Comparison of ENCODE assay signal across 1 cellular context in the genomic region with DNA sequence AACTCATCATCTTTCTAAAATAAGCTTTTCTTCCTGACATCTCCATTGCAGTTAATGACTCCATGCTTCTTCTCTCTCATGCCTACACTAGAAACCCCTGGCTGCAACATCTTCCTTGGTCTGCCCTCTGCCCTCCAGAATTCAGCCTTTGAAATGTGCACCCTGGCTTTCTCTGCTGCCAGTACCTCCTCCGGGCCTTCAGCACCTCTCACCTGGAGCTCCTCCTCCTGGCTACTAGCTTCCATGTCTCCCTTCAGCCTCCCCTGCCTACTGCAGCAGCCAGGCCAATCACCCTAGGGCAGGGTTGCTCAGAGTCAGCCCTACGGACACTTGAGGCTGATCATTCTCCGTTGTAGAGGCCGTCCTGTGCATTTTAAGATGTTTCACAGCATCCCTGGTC.
TF ChIP-seq lines count a peak whose summit lies in the region.

No MANE protein-coding gene starts in this region.

TF ChIP-seq in GM23338, 12 proteins besides CTCF, POLR2A, EP300 and RAD21 (continued from another document):
- TF ChIP-seq, protein P1, sequence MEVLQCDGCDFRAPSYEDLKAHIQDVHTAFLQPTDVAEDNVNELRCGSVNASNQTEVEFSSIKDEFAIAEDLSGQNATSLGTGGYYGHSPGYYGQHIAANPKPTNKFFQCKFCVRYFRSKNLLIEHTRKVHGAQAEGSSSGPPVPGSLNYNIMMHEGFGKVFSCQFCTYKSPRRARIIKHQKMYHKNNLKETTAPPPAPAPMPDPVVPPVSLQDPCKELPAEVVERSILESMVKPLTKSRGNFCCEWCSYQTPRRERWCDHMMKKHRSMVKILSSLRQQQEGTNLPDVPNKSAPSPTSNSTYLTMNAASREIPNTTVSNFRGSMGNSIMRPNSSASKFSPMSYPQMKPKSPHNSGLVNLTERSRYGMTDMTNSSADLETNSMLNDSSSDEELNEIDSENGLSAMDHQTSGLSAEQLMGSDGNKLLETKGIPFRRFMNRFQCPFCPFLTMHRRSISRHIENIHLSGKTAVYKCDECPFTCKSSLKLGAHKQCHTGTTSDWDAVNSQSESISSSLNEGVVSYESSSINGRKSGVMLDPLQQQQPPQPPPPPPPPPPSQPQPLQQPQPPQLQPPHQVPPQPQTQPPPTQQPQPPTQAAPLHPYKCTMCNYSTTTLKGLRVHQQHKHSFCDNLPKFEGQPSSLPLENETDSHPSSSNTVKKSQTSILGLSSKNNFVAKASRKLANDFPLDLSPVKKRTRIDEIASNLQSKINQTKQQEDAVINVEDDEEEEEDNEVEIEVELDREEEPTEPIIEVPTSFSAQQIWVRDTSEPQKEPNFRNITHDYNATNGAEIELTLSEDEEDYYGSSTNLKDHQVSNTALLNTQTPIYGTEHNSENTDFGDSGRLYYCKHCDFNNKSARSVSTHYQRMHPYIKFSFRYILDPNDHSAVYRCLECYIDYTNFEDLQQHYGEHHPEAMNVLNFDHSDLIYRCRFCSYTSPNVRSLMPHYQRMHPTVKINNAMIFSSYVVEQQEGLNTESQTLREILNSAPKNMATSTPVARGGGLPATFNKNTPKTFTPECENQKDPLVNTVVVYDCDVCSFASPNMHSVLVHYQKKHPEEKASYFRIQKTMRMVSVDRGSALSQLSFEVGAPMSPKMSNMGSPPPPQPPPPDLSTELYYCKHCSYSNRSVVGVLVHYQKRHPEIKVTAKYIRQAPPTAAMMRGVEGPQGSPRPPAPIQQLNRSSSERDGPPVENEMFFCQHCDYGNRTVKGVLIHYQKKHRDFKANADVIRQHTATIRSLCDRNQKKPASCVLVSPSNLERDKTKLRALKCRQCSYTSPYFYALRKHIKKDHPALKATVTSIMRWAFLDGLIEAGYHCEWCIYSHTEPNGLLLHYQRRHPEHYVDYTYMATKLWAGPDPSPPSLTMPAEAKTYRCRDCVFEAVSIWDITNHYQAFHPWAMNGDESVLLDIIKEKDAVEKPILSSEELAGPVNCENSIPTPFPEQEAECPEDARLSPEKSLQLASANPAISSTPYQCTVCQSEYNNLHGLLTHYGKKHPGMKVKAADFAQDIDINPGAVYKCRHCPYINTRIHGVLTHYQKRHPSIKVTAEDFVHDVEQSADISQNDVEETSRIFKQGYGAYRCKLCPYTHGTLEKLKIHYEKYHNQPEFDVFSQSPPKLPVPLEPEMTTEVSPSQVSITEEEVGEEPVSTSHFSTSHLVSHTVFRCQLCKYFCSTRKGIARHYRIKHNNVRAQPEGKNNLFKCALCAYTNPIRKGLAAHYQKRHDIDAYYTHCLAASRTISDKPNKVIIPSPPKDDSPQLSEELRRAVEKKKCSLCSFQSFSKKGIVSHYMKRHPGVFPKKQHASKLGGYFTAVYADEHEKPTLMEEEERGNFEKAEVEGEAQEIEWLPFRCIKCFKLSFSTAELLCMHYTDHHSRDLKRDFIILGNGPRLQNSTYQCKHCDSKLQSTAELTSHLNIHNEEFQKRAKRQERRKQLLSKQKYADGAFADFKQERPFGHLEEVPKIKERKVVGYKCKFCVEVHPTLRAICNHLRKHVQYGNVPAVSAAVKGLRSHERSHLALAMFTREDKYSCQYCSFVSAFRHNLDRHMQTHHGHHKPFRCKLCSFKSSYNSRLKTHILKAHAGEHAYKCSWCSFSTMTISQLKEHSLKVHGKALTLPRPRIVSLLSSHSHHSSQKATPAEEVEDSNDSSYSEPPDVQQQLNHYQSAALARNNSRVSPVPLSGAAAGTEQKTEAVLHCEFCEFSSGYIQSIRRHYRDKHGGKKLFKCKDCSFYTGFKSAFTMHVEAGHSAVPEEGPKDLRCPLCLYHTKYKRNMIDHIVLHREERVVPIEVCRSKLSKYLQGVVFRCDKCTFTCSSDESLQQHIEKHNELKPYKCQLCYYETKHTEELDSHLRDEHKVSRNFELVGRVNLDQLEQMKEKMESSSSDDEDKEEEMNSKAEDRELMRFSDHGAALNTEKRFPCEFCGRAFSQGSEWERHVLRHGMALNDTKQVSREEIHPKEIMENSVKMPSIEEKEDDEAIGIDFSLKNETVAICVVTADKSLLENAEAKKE (CRISPR knock-in tag; IDR thresholded peaks at IDR 0.05): no peak
- TF ChIP-seq, protein P2, sequence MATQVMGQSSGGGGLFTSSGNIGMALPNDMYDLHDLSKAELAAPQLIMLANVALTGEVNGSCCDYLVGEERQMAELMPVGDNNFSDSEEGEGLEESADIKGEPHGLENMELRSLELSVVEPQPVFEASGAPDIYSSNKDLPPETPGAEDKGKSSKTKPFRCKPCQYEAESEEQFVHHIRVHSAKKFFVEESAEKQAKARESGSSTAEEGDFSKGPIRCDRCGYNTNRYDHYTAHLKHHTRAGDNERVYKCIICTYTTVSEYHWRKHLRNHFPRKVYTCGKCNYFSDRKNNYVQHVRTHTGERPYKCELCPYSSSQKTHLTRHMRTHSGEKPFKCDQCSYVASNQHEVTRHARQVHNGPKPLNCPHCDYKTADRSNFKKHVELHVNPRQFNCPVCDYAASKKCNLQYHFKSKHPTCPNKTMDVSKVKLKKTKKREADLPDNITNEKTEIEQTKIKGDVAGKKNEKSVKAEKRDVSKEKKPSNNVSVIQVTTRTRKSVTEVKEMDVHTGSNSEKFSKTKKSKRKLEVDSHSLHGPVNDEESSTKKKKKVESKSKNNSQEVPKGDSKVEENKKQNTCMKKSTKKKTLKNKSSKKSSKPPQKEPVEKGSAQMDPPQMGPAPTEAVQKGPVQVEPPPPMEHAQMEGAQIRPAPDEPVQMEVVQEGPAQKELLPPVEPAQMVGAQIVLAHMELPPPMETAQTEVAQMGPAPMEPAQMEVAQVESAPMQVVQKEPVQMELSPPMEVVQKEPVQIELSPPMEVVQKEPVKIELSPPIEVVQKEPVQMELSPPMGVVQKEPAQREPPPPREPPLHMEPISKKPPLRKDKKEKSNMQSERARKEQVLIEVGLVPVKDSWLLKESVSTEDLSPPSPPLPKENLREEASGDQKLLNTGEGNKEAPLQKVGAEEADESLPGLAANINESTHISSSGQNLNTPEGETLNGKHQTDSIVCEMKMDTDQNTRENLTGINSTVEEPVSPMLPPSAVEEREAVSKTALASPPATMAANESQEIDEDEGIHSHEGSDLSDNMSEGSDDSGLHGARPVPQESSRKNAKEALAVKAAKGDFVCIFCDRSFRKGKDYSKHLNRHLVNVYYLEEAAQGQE (IDR thresholded peaks at IDR 0.05; ENCODE audit: unreplicated experiment): no peak
- TF ChIP-seq POLR2AphosphoS5 (IDR thresholded peaks at IDR 0.05; ENCODE audit: low read depth) (no peak), NANOG (IDR thresholded peaks at IDR 0.05; ENCODE audit: borderline replicate concordance) (no peak)
